In genomic region chr2:72892506-72893173, GRCh38 we compare ENCODE assay signal across 8 cellular contexts. TPM values are rescaled to one million over a fixed set of nuclear protein-coding genes. Genes with fewer than 3 reads are reported as not detected.
A peak's percentile ranks its signal among the peaks of the same experiment; 100 is the strongest.
DNase-seq lines count a peak whose midpoint lies in the region; ATAC-seq and TF ChIP-seq lines count a peak whose summit lies in the region.

No MANE protein-coding gene starts in this region.

- no peaks in the 10 kb centered on the region for H3K9me3 ChIP-seq in OCI-LY1 (ENCODE audit: low read length)
- H3K9me3 ChIP-seq in neural progenitor cell (ENCODE audit: low read depth), result no peaks in the 10 kb centered on the region
- no peaks in the 10 kb centered on the region for H3K9me3 ChIP-seq in aorta (ENCODE audit: control insufficient read depth, low read length)

- 4 to 8% methylated on average over 11 of the region's 11 CpGs for WGBS in aorta, 2 donors

- peaks cover 10% of the 10 kb centered on the region for H3K4me1 Mint-ChIP-seq in activated T-cell treated with anti-CD3 and anti-CD28 coated beads, Interleukin-2, amount 50 U/mL, for 24 hours (ENCODE audit: low read depth)
- peaks cover 15% of the 10 kb centered on the region for H3K4me1 Mint-ChIP-seq in neural progenitor cell

- peaks cover 86% of the 10 kb centered on the region for H3K27me3 Mint-ChIP-seq in activated T-cell treated with anti-CD3 and anti-CD28 coated beads, Interleukin-2, amount 50 U/mL, for 24 hours
- peaks cover 41% of the 10 kb centered on the region for H3K27me3 Mint-ChIP-seq in neural progenitor cell (ENCODE audit: insufficient read depth, low read depth)

- no peaks in the 10 kb centered on the region for H3K4me1 ChIP-seq in OCI-LY1 (ENCODE audit: insufficient read depth, low read length, severe bottlenecking)
- peaks cover 14% of the 10 kb centered on the region for H3K4me1 ChIP-seq in neural progenitor cell
- H3K4me1 ChIP-seq in aorta (ENCODE audit: control insufficient read depth in 1 of 2, insufficient read depth in 2 of 2, low read length in 2 of 2), result no peaks in the 10 kb centered on the region

- H2AFZ ChIP-seq in OCI-LY1 (ENCODE audit: low read length), result no peak overlapping the region
- no peak overlapping the region for H2AFZ ChIP-seq in neural progenitor cell (replicated peaks)

- intact Hi-C loops in aorta (cut with DNase I), result loop anchor here (2.0 to 10.0 kb wide), 5 partner anchors 80 to 285 kb away; no protein-coding TSS in a partner anchor

- ATAC-seq in GM19452 (IDR thresholded peaks at IDR 0.05; ENCODE audit: unreplicated experiment) (peak; percentile 67), HG03565 (IDR thresholded peaks at IDR 0.05; ENCODE audit: unreplicated experiment) (peak; percentile 61), aorta (ENCODE audit: low FRiP score) (peak; percentile 65)

- TF ChIP-seq CTCF in OCI-LY1 (IDR thresholded peaks at IDR 0.05; ENCODE audit: low read length) (peak; percentile 74), neural progenitor cell (IDR thresholded peaks at IDR 0.05) (peak; percentile 78)

- H3K4me3 ChIP-seq in OCI-LY1 (ENCODE audit: low read depth, low read length, poor library complexity, severe bottlenecking), result no peak overlapping the region
- no peak overlapping the region for H3K4me3 ChIP-seq in neural progenitor cell
- no peak overlapping the region for H3K4me3 ChIP-seq in aorta (ENCODE audit: low read length in 2 of 2)

- DNase-seq in DMS 273 (lab: John Stamatoyannopoulos, UW; ENCODE audit: unreplicated experiment) (peak; percentile 93), fibroblast of peridontal ligament (ENCODE audit: extremely low read depth) (peak; percentile 72), neural progenitor cell (ENCODE audit: low spot score) (peak; percentile 87), aorta (peak in 1 of 2 donors; percentile 83)
- peak; percentile 70 for DNase-seq in activated T-cell treated with anti-CD3 and anti-CD28 coated beads, Interleukin-2, amount 50 U/mL, for 24 hours

- H3K9me2 ChIP-seq in OCI-LY1 (ENCODE audit: low read depth, low read length), result no peaks in the 10 kb centered on the region

- H3K79me2 ChIP-seq in OCI-LY1 (ENCODE audit: insufficient read depth, low read length) (no peaks in the 10 kb centered on the region), neural progenitor cell (ENCODE audit: low read depth) (no peaks in the 10 kb centered on the region)

- no peaks in the 10 kb centered on the region for H3K9me3 Mint-ChIP-seq in activated T-cell treated with anti-CD3 and anti-CD28 coated beads, Interleukin-2, amount 50 U/mL, for 24 hours
- H3K9me3 Mint-ChIP-seq in neural progenitor cell, result no peaks in the 10 kb centered on the region

- H3K9ac ChIP-seq in OCI-LY1 (ENCODE audit: low read length) (no peak overlapping the region), neural progenitor cell (no peak overlapping the region)

- H3F3A ChIP-seq in OCI-LY1 (ENCODE audit: insufficient read depth, low read length) (no peaks in the 10 kb centered on the region), neural progenitor cell (ENCODE audit: low read depth) (peaks cover 3% of the 10 kb centered on the region)

- peaks cover 4% of the 10 kb centered on the region for H3K36me3 Mint-ChIP-seq in activated T-cell treated with anti-CD3 and anti-CD28 coated beads, Interleukin-2, amount 50 U/mL, for 24 hours (ENCODE audit: low read depth)
- H3K36me3 Mint-ChIP-seq in neural progenitor cell, result no peaks in the 10 kb centered on the region

- H3K27ac ChIP-seq in OCI-LY1 (ENCODE audit: low read depth, low read length, poor library complexity, severe bottlenecking) (no peak overlapping the region), neural progenitor cell (no peak overlapping the region), aorta (ENCODE audit: low read depth in 1 of 2, low read length in 2 of 2) (no peak overlapping the region)

- H3K36me3 ChIP-seq in OCI-LY1 (ENCODE audit: insufficient read depth, low read length), result no peaks in the 10 kb centered on the region
- no peaks in the 10 kb centered on the region for H3K36me3 ChIP-seq in neural progenitor cell
- no peaks in the 10 kb centered on the region for H3K36me3 ChIP-seq in aorta (ENCODE audit: control insufficient read depth in 1 of 2, insufficient read depth in 2 of 2, low read length in 1 of 2)

- H4K20me1 ChIP-seq in OCI-LY1 (ENCODE audit: insufficient read depth, low read length) (no peaks in the 10 kb centered on the region), neural progenitor cell (ENCODE audit: low read depth) (peaks cover 6% of the 10 kb centered on the region)

- no peak overlapping the region for H3K4me3 Mint-ChIP-seq in activated T-cell treated with anti-CD3 and anti-CD28 coated beads, Interleukin-2, amount 50 U/mL, for 24 hours
- no peak overlapping the region for H3K4me3 Mint-ChIP-seq in neural progenitor cell

- H3K27me3 ChIP-seq in OCI-LY1 (ENCODE audit: insufficient read depth, low read length), result no peaks in the 10 kb centered on the region
- peaks cover 66% of the 10 kb centered on the region for H3K27me3 ChIP-seq in neural progenitor cell
- H3K27me3 ChIP-seq in aorta (ENCODE audit: control insufficient read depth in 1 of 2, insufficient read depth in 2 of 2, low read length in 1 of 2), result no peaks in the 10 kb centered on the region

- H3K4me2 ChIP-seq in OCI-LY1 (ENCODE audit: low read length) (no peak overlapping the region), neural progenitor cell (no peak overlapping the region)

- no peak overlapping the region for H3K27ac Mint-ChIP-seq in activated T-cell treated with anti-CD3 and anti-CD28 coated beads, Interleukin-2, amount 50 U/mL, for 24 hours
- H3K27ac Mint-ChIP-seq in neural progenitor cell, result no peak overlapping the region

RNA-seq across cellular contexts. Expression of gene SPR, which starts 5.4 kb away (rescaled TPM):
- total RNA-seq in neural progenitor cell (ENCODE audit: low replicate concordance) (2.2 and 4.4 TPM in 2 replicates), aorta (10 to 100 TPM; 16.1 to 22.4 TPM)
- 10 to 100 TPM; 20.4 to 33.1 TPM for polyA plus RNA-seq in aorta

RNA-seq across cellular contexts. Expression of gene EMX1, which starts 24.7 kb away (rescaled TPM):
- total RNA-seq in neural progenitor cell (ENCODE audit: low replicate concordance) (0.43 and 7.3 TPM in 2 replicates), aorta (not detected)
- polyA plus RNA-seq in aorta, result not detected
